Comparison of ENCODE assay signal across 1 cellular context in genomic region chr12:116916714-116917114, GRCh38.
TF ChIP-seq lines count a peak whose summit lies in the region.

No MANE protein-coding gene starts in this region.

TF ChIP-seq in HEK293, 187 proteins besides CTCF, POLR2A, EP300 and RAD21 (continued from another document and continues in another):
- TF ChIP-seq EGR2 (tag by site-specific recombination; IDR thresholded peaks at IDR 0.05; ENCODE audit: low read depth) (peak; percentile 77), ZBTB21 (tag by site-specific recombination; IDR thresholded peaks at IDR 0.05) (peak; percentile 88), ZNF121 (tag by site-specific recombination; IDR thresholded peaks at IDR 0.05) (0 out of 2 replicates have a peak, but pooled peaks have one; percentile 18), ZNF837 (tag by site-specific recombination; IDR thresholded peaks at IDR 0.05) (0 out of 2 replicates have a peak, but pooled peaks have one; percentile 69), ZNF354C (tag by site-specific recombination; IDR thresholded peaks at IDR 0.05; ENCODE audit: borderline replicate concordance, low read depth) (no peak), ZNF514 (tag by site-specific recombination; IDR thresholded peaks at IDR 0.05) (no peak), ZNF785 (tag by site-specific recombination; IDR thresholded peaks at IDR 0.05) (peak; percentile 97), ZNF184 (tag by site-specific recombination; IDR thresholded peaks at IDR 0.05) (no peak), ZNF596 (tag by site-specific recombination; IDR thresholded peaks at IDR 0.05) (no peak), ZNF610 (tag by site-specific recombination; IDR thresholded peaks at IDR 0.05; ENCODE audit: borderline replicate concordance) (peak; percentile 69; the same call in 1 of the 2 replicates), ZNF394 (tag by site-specific recombination; IDR thresholded peaks at IDR 0.05; ENCODE audit: borderline replicate concordance) (peak; percentile 82; the same call in 1 of the 2 replicates), SP2 (tag by site-specific recombination; IDR thresholded peaks at IDR 0.05) (peak; percentile 24; the same call in 1 of the 2 replicates), ZEB2 (tag by site-specific recombination; IDR thresholded peaks at IDR 0.05) (peak; percentile 80), ZNF248 (tag by site-specific recombination; IDR thresholded peaks at IDR 0.05) (0 out of 2 replicates have a peak, but pooled peaks have one; percentile 65), TSHZ1 (tag by site-specific recombination; IDR thresholded peaks at IDR 0.05; ENCODE audit: borderline replicate concordance) (peak; percentile 87), ZXDB (tag by site-specific recombination; IDR thresholded peaks at IDR 0.05) (peak; percentile 92), ZNF140 (tag by site-specific recombination; IDR thresholded peaks at IDR 0.05) (no peak), HOXC10 (CRISPR knock-in tag; IDR thresholded peaks at IDR 0.05) (no peak), ZNF555 (tag by site-specific recombination; conservative IDR thresholded peaks at IDR 0.05) (no peak), ZNF138 (tag by site-specific recombination; IDR thresholded peaks at IDR 0.05; ENCODE audit: borderline replicate concordance) (no peak), ZNF19 (tag by site-specific recombination; IDR thresholded peaks at IDR 0.05; ENCODE audit: low read depth) (peak; percentile 71; the same call in 1 of the 2 replicates), BCL11A (tag by site-specific recombination; IDR thresholded peaks at IDR 0.05; ENCODE audit: low read depth) (peak; percentile 77; the same call in 1 of the 2 replicates), SP7 (tag by site-specific recombination; IDR thresholded peaks at IDR 0.05) (peak; percentile 99), ZNF112 (tag by site-specific recombination; IDR thresholded peaks at IDR 0.05) (peak; percentile 62; the same call in 1 of the 2 replicates), ZNF133 (tag by site-specific recombination; IDR thresholded peaks at IDR 0.05) (0 out of 2 replicates have a peak, but pooled peaks have one; percentile 36), ZNF274 (IDR thresholded peaks at IDR 0.05; ENCODE audit: low read length) (no peak), ZNF274 (tag by site-specific recombination; IDR thresholded peaks at IDR 0.05; ENCODE audit: borderline replicate concordance) (no peak), ZNF560 (tag by site-specific recombination; IDR thresholded peaks at IDR 0.05; ENCODE audit: borderline replicate concordance) (no peak), ZBTB7A (tag by site-specific recombination; IDR thresholded peaks at IDR 0.05; ENCODE audit: low read depth) (0 out of 2 replicates have a peak, but pooled peaks have one; percentile 70), ZNF155 (tag by site-specific recombination; IDR thresholded peaks at IDR 0.05) (peak; percentile 98; the same call in 1 of the 2 replicates), ZNF239 (tag by site-specific recombination; IDR thresholded peaks at IDR 0.05) (peak; percentile 56; the same call in 1 of the 2 replicates), ELK4 (IDR thresholded peaks at IDR 0.05; ENCODE audit: borderline replicate concordance, low read depth, low read length) (no peak), KLF16 (tag by site-specific recombination; IDR thresholded peaks at IDR 0.05) (peak; percentile 99), SALL2 (tag by site-specific recombination; IDR thresholded peaks at IDR 0.05; ENCODE audit: borderline replicate concordance) (peak; percentile 97), MEIS1 (CRISPR knock-in tag; IDR thresholded peaks at IDR 0.05; ENCODE audit: borderline replicate concordance) (no peak), ZNF214 (tag by site-specific recombination; IDR thresholded peaks at IDR 0.05; ENCODE audit: borderline replicate concordance) (no peak), ZNF16 (tag by site-specific recombination; IDR thresholded peaks at IDR 0.05; ENCODE audit: low read depth) (no peak), ZNF24 (tag by site-specific recombination; IDR thresholded peaks at IDR 0.05) (peak; percentile 91), ZNF37A (tag by site-specific recombination; IDR thresholded peaks at IDR 0.05) (no peak), OSR2 (tag by site-specific recombination; IDR thresholded peaks at IDR 0.05) (peak; percentile 72), ZNF23 (tag by site-specific recombination; IDR thresholded peaks at IDR 0.05; ENCODE audit: borderline replicate concordance) (peak; percentile 73; the same call in 1 of the 2 replicates), ZNF830 (tag by site-specific recombination; IDR thresholded peaks at IDR 0.05; ENCODE audit: low read depth) (no peak), MZF1 (tag by site-specific recombination; IDR thresholded peaks at IDR 0.05; ENCODE audit: borderline replicate concordance) (no peak; the same call in 1 of the 2 replicates), ZSCAN16 (tag by site-specific recombination; IDR thresholded peaks at IDR 0.05) (no peak), SETDB1 (IDR thresholded peaks at IDR 0.05; ENCODE audit: insufficient read length, low read length) (no peak), IKZF3 (tag by site-specific recombination; IDR thresholded peaks at IDR 0.05) (no peak), ZNF843 (tag by site-specific recombination; IDR thresholded peaks at IDR 0.05) (peak; percentile 89), BCL11B (tag by site-specific recombination; IDR thresholded peaks at IDR 0.05; ENCODE audit: low read depth) (no peak), ZNF558 (tag by site-specific recombination; IDR thresholded peaks at IDR 0.05) (peak; percentile 76), ZNF501 (tag by site-specific recombination; IDR thresholded peaks at IDR 0.05) (peak; percentile 54; the same call in 1 of the 2 replicates), ZNF324 (tag by site-specific recombination; IDR thresholded peaks at IDR 0.05) (peak; percentile 97), ZNF549 (tag by site-specific recombination; IDR thresholded peaks at IDR 0.05) (no peak), ZNF660 (tag by site-specific recombination; IDR thresholded peaks at IDR 0.05) (no peak), MYNN (tag by site-specific recombination; IDR thresholded peaks at IDR 0.05; ENCODE audit: borderline replicate concordance) (peak; percentile 21; the same call in 1 of the 2 replicates), ZNF473 (tag by site-specific recombination; IDR thresholded peaks at IDR 0.05) (peak; percentile 97)
- TF ChIP-seq, protein P1, sequence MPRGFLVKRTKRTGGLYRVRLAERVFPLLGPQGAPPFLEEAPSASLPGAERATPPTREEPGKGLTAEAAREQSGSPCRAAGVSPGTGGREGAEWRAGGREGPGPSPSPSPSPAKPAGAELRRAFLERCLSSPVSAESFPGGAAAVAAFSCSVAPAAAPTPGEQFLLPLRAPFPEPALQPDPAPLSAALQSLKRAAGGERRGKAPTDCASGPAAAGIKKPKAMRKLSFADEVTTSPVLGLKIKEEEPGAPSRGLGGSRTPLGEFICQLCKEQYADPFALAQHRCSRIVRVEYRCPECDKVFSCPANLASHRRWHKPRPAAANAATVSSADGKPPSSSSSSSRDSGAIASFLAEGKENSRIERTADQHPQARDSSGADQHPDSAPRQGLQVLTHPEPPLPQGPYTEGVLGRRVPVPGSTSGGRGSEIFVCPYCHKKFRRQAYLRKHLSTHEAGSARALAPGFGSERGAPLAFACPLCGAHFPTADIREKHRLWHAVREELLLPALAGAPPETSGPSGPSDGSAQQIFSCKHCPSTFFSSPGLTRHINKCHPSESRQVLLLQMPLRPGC (tag by site-specific recombination; IDR thresholded peaks at IDR 0.05) = peak; percentile 91
- TF ChIP-seq, protein P2, sequence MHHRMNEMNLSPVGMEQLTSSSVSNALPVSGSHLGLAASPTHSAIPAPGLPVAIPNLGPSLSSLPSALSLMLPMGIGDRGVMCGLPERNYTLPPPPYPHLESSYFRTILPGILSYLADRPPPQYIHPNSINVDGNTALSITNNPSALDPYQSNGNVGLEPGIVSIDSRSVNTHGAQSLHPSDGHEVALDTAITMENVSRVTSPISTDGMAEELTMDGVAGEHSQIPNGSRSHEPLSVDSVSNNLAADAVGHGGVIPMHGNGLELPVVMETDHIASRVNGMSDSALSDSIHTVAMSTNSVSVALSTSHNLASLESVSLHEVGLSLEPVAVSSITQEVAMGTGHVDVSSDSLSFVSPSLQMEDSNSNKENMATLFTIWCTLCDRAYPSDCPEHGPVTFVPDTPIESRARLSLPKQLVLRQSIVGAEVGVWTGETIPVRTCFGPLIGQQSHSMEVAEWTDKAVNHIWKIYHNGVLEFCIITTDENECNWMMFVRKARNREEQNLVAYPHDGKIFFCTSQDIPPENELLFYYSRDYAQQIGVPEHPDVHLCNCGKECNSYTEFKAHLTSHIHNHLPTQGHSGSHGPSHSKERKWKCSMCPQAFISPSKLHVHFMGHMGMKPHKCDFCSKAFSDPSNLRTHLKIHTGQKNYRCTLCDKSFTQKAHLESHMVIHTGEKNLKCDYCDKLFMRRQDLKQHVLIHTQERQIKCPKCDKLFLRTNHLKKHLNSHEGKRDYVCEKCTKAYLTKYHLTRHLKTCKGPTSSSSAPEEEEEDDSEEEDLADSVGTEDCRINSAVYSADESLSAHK (tag by site-specific recombination; IDR thresholded peaks at IDR 0.05) = peak; percentile 65
- TF ChIP-seq, protein P3, sequence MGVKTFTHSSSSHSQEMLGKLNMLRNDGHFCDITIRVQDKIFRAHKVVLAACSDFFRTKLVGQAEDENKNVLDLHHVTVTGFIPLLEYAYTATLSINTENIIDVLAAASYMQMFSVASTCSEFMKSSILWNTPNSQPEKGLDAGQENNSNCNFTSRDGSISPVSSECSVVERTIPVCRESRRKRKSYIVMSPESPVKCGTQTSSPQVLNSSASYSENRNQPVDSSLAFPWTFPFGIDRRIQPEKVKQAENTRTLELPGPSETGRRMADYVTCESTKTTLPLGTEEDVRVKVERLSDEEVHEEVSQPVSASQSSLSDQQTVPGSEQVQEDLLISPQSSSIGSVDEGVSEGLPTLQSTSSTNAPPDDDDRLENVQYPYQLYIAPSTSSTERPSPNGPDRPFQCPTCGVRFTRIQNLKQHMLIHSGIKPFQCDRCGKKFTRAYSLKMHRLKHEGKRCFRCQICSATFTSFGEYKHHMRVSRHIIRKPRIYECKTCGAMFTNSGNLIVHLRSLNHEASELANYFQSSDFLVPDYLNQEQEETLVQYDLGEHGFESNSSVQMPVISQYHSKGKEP (tag by site-specific recombination; IDR thresholded peaks at IDR 0.05) = no peak
- TF ChIP-seq, protein P4, sequence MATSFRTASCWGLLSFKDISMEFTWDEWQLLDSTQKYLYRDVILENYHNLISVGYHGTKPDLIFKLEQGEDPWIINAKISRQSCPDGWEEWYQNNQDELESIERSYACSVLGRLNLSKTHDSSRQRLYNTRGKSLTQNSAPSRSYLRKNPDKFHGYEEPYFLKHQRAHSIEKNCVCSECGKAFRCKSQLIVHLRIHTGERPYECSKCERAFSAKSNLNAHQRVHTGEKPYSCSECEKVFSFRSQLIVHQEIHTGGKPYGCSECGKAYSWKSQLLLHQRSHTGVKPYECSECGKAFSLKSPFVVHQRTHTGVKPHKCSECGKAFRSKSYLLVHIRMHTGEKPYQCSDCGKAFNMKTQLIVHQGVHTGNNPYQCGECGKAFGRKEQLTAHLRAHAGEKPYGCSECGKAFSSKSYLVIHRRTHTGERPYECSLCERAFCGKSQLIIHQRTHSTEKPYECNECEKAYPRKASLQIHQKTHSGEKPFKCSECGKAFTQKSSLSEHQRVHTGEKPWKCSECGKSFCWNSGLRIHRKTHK (tag by site-specific recombination; IDR thresholded peaks at IDR 0.05) = 0 out of 2 replicates have a peak, but pooled peaks have one; percentile 20
